In the genomic region with DNA sequence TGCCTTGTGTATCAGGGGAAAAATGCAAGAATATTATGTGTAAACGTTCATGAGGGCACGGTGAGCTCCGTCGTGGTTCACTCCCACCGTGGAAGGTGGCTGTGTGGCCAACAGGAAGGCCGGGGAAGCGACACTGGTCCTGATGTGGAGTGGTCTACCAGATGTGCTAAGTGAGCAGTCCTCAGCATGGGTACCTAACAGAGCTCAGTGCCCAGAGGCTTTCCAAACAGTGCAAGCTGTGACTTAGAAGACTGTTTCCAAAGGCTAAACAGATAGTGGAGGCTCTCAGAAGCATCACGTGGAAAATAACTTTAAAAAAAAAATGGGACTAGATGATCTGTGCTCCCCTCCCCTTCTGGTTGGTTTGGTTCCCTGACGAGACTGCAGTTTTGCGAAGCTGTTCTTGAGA, we compare ENCODE assay signal across 9 cellular contexts.
DNase-seq lines count a peak whose midpoint lies in the region; ATAC-seq and TF ChIP-seq lines count a peak whose summit lies in the region.
"Had no signal": no experiment of that assay in that cellular context is flagged by ENCODE, and none has a peak within 500 bp of the region (broad histone marks: within the 10 kb centered on the region; RNA-seq: fewer than 3 reads in every experiment).

No MANE protein-coding gene starts in this region.

- peak overlapping the region in 3 of 4 donors; percentile 67 to 78 (median 72) for H3K27ac ChIP-seq in gastroesophageal sphincter
- H3K27ac ChIP-seq in substantia nigra (ENCODE audit: low read depth, low read length, poor library complexity, severe bottlenecking): peak overlapping the region; percentile 67

- TF ChIP-seq EP300 in gastroesophageal sphincter (IDR thresholded peaks at IDR 0.05): no peak

- no peak overlapping the region for H3K4me3 ChIP-seq in gastroesophageal sphincter
- H3K4me3 ChIP-seq: ovary had no signal

- no peak for DNase-seq in activated CD4-positive, alpha-beta T cell treated with anti-CD3 and anti-CD28 coated beads for 36 hours
- no peak for DNase-seq in activated CD4-positive, alpha-beta T cell treated with anti-CD3 and anti-CD28 coated beads for 48 hours
- DNase-seq in substantia nigra (lab: John Stamatoyannopoulos, UW): no peak
- DNase-seq in effector CD8-positive, alpha-beta T cell (lab: John Stamatoyannopoulos, UW): no peak
- DNase-seq in SKM-1 treated with dmso at 0.1 percent for 144 hours (lab: John Stamatoyannopoulos, UW; ENCODE audit: unreplicated experiment): no peak
- DNase-seq in NCI-H510A (lab: John Stamatoyannopoulos, UW): no peak

- peak overlapping the region; percentile 97 for H3K27ac Mint-ChIP-seq in activated CD4-positive, alpha-beta T cell treated with anti-CD3 and anti-CD28 coated beads for 36 hours
- H3K27ac Mint-ChIP-seq in activated naive CD8-positive, alpha-beta T cell: peak overlapping the region; percentile 98

- H3K9me3 ChIP-seq in gastroesophageal sphincter: no peaks in the 10 kb centered on the region
- H3K9me3 ChIP-seq: ovary had no signal

- H3K4me3 Mint-ChIP-seq in activated CD4-positive, alpha-beta T cell treated with anti-CD3 and anti-CD28 coated beads for 36 hours: peak overlapping the region; percentile 38
- H3K4me3 Mint-ChIP-seq in activated naive CD8-positive, alpha-beta T cell: peak overlapping the region; percentile 79

- WGBS in gastroesophageal sphincter (ENCODE audit: low coverage in 1 of 2), 2 donors: 63 to 70% methylated on average over 3 to 10 of the region's 10 CpGs

- H3K36me3 Mint-ChIP-seq in activated CD4-positive, alpha-beta T cell treated with anti-CD3 and anti-CD28 coated beads for 36 hours (ENCODE audit: low read depth): peaks cover 53% of the 10 kb centered on the region
- peaks cover 25% of the 10 kb centered on the region for H3K36me3 Mint-ChIP-seq in activated naive CD8-positive, alpha-beta T cell

- CTCF ChIA-PET in activated CD4-positive, alpha-beta T cell treated with anti-CD3 and anti-CD28 coated beads for 36 hours (lab: Charles Lee): interaction anchor here (0.8 to 1.5 kb wide), 2 partner anchors 12 to 29 kb away, joined by 3 to 5 read pairs; no protein-coding TSS in a partner anchor

- peaks cover 83% of the 10 kb centered on the region for H3K4me1 Mint-ChIP-seq in activated CD4-positive, alpha-beta T cell treated with anti-CD3 and anti-CD28 coated beads for 36 hours
- H3K4me1 Mint-ChIP-seq in activated naive CD8-positive, alpha-beta T cell (ENCODE audit: low read depth): peaks cover 69% of the 10 kb centered on the region

- POLR2A ChIA-PET in activated CD4-positive, alpha-beta T cell treated with anti-CD3 and anti-CD28 coated beads for 36 hours (lab: Charles Lee): interaction anchor here (0.7 to 1.5 kb wide), 2 partner anchors 41 to 49 kb away, joined by 5 to 14 read pairs; no protein-coding TSS in a partner anchor

- no peaks in the 10 kb centered on the region for H3K27me3 Mint-ChIP-seq in activated CD4-positive, alpha-beta T cell treated with anti-CD3 and anti-CD28 coated beads for 36 hours
- no peaks in the 10 kb centered on the region for H3K27me3 Mint-ChIP-seq in activated naive CD8-positive, alpha-beta T cell

- TF ChIP-seq CTCF in gastroesophageal sphincter (IDR thresholded peaks at IDR 0.05): no peak

- no peak for ATAC-seq in activated CD4-positive, alpha-beta T cell treated with anti-CD3 and anti-CD28 coated beads for 36 hours
- ATAC-seq in gastroesophageal sphincter: no peak

- TF ChIP-seq POLR2A in gastroesophageal sphincter (IDR thresholded peaks at IDR 0.05): no peak

- no peaks in the 10 kb centered on the region for H3K27me3 ChIP-seq in gastroesophageal sphincter
- H3K27me3 ChIP-seq: ovary had no signal

- peaks cover 0 to 81% (median 24%) of the 10 kb centered on the region in 3 donors for H3K4me1 ChIP-seq in gastroesophageal sphincter

- H3K36me3 ChIP-seq in gastroesophageal sphincter: no peaks in the 10 kb centered on the region
- H3K36me3 ChIP-seq: ovary had no signal

- intact Hi-C loops in activated CD4-positive, alpha-beta T cell treated with anti-CD3 and anti-CD28 coated beads for 36 hours (cut with DNase I, micrococcal nuclease): loop anchor here (1.0 to 5.0 kb wide), 6 partner anchors 40 to 115 kb away; no protein-coding TSS in a partner anchor

- H3K9me3 Mint-ChIP-seq in activated CD4-positive, alpha-beta T cell treated with anti-CD3 and anti-CD28 coated beads for 36 hours (ENCODE audit: low read depth): peaks cover 8% of the 10 kb centered on the region
- H3K9me3 Mint-ChIP-seq in activated naive CD8-positive, alpha-beta T cell (ENCODE audit: low read depth): peaks cover 3% of the 10 kb centered on the region
